30 cellular contexts compared by ENCODE assay signal in genomic region chr2:22801071-22801470, GRCh38.
"Had no signal": no experiment of that assay in that cellular context is flagged by ENCODE, and none has a peak within 500 bp of the region (broad histone marks: within the 10 kb centered on the region; RNA-seq: fewer than 3 reads in every experiment).

No MANE protein-coding gene starts in this region.

- DNase-seq: activated CD4-positive, alpha-beta T cell treated with anti-CD3 and anti-CD28 coated beads for 36 hours; activated CD4-positive, alpha-beta T cell treated with anti-CD3 and anti-CD28 coated beads, Interleukin-2, amount 10 ng/mL, durations not matched to agents 24 days and 14 days; activated CD4-positive, CD25-positive, alpha-beta regulatory T cell; activated CD4-positive, CD25-positive, alpha-beta regulatory T cell treated with anti-CD3 and anti-CD28 coated beads, Interleukin-2, amount 50 U/mL, for 72 hours; activated CD8-positive, alpha-beta memory T cell treated with anti-CD3 and anti-CD28 coated beads for 24 hours; activated CD8-positive, alpha-beta T cell treated with anti-CD3 and anti-CD28 coated beads for 36 hours; activated effector memory CD4-positive, alpha-beta T cell treated with anti-CD3 and anti-CD28 coated beads, Interleukin-2, amount 50 U/mL, for 16 hours; activated naive CD4-positive, alpha-beta T cell treated with anti-CD3 and anti-CD28 coated beads for 36 hours; activated naive CD8-positive, alpha-beta T cell treated with anti-CD3 and anti-CD28 coated beads for 36 hours; activated naive CD8-positive, alpha-beta T cell treated with anti-CD3 and anti-CD28 coated beads, Interleukin-2, amount 50 U/mL, for 24 hours; activated T-cell treated with anti-CD3 and anti-CD28 coated beads, Interleukin-2, amount 50 U/mL, for 4 hours; adrenal gland; amygdala; aorta; body of pancreas; caudate nucleus; cortex of kidney; effector CD8-positive, alpha-beta T cell; esophagus squamous epithelium; foreskin melanocyte; head of caudate nucleus; T-helper 1 cell; T-helper 17 cell; T1000; WERI-Rb-1 had no signal

- H3K4me3 Mint-ChIP-seq: activated CD4-positive, alpha-beta T cell treated with anti-CD3 and anti-CD28 coated beads for 36 hours; activated CD4-positive, alpha-beta T cell treated with anti-CD3 and anti-CD28 coated beads, Interleukin-2, amount 10 ng/mL, durations not matched to agents 24 days and 14 days; activated CD8-positive, alpha-beta T cell treated with anti-CD3 and anti-CD28 coated beads for 36 hours; activated naive CD4-positive, alpha-beta T cell treated with anti-CD3 and anti-CD28 coated beads for 36 hours; activated naive CD4-positive, alpha-beta T cell treated with anti-CD3 and anti-CD28 coated beads, Interleukin-2, amount 50 U/mL, for 24 hours; activated naive CD8-positive, alpha-beta T cell treated with anti-CD3 and anti-CD28 coated beads for 36 hours; activated naive CD8-positive, alpha-beta T cell treated with anti-CD3 and anti-CD28 coated beads, Interleukin-2, amount 50 U/mL, for 24 hours; activated T-cell treated with anti-CD3 and anti-CD28 coated beads, Interleukin-2, amount 50 U/mL, for 4 hours; activated T-helper 17 cell treated with anti-CD3 and anti-CD28 coated beads, Interleukin-2, amount 50 U/mL, for 72 hours; T-helper 17 cell; T-helper 2 cell treated with Interferon-gamma antibody and Interleukin-4, amounts not matched to agents 5 μg/mL and 100 μg/mL, for 36 hours had no signal

- H3K4me1 ChIP-seq: adrenal gland, body of pancreas, esophagus squamous epithelium, gastroesophageal sphincter had no signal

- H3K27me3 Mint-ChIP-seq: activated CD4-positive, alpha-beta T cell treated with anti-CD3 and anti-CD28 coated beads for 36 hours; activated CD4-positive, alpha-beta T cell treated with anti-CD3 and anti-CD28 coated beads, Interleukin-2, amount 10 ng/mL, durations not matched to agents 24 days and 14 days; activated CD8-positive, alpha-beta T cell treated with anti-CD3 and anti-CD28 coated beads for 36 hours; activated naive CD4-positive, alpha-beta T cell treated with anti-CD3 and anti-CD28 coated beads, Interleukin-2, amount 50 U/mL, for 24 hours; activated naive CD8-positive, alpha-beta T cell treated with anti-CD3 and anti-CD28 coated beads for 36 hours; activated naive CD8-positive, alpha-beta T cell treated with anti-CD3 and anti-CD28 coated beads, Interleukin-2, amount 50 U/mL, for 24 hours; activated T-helper 17 cell treated with anti-CD3 and anti-CD28 coated beads, Interleukin-2, amount 50 U/mL, for 72 hours; T-helper 17 cell had no signal

- H3K4me1 Mint-ChIP-seq: activated CD4-positive, alpha-beta T cell treated with anti-CD3 and anti-CD28 coated beads for 36 hours; activated CD4-positive, alpha-beta T cell treated with anti-CD3 and anti-CD28 coated beads, Interleukin-2, amount 10 ng/mL, durations not matched to agents 24 days and 14 days; activated naive CD4-positive, alpha-beta T cell treated with anti-CD3 and anti-CD28 coated beads, Interleukin-2, amount 50 U/mL, for 24 hours; activated naive CD8-positive, alpha-beta T cell treated with anti-CD3 and anti-CD28 coated beads for 36 hours; activated naive CD8-positive, alpha-beta T cell treated with anti-CD3 and anti-CD28 coated beads, Interleukin-2, amount 50 U/mL, for 24 hours; activated T-helper 17 cell treated with anti-CD3 and anti-CD28 coated beads, Interleukin-2, amount 50 U/mL, for 72 hours; T-helper 17 cell had no signal

- ATAC-seq: activated CD4-positive, alpha-beta T cell treated with anti-CD3 and anti-CD28 coated beads for 36 hours; activated CD8-positive, alpha-beta T cell treated with anti-CD3 and anti-CD28 coated beads for 36 hours; activated naive CD8-positive, alpha-beta T cell treated with anti-CD3 and anti-CD28 coated beads, Interleukin-2, amount 50 U/mL, for 24 hours; activated T-cell treated with anti-CD3 and anti-CD28 coated beads, Interleukin-2, amount 50 U/mL, for 4 hours; activated T-helper 17 cell treated with anti-CD3 and anti-CD28 coated beads, Interleukin-2, amount 50 U/mL, for 72 hours; body of pancreas; gastroesophageal sphincter; T-helper 17 cell had no signal

- H3K9me3 ChIP-seq: adrenal gland, body of pancreas had no signal

- H3K36me3 Mint-ChIP-seq: activated naive CD4-positive, alpha-beta T cell treated with anti-CD3 and anti-CD28 coated beads, Interleukin-2, amount 50 U/mL, for 24 hours; activated naive CD8-positive, alpha-beta T cell treated with anti-CD3 and anti-CD28 coated beads for 36 hours had no signal

- H3K36me3 ChIP-seq: adrenal gland, esophagus squamous epithelium, gastroesophageal sphincter, WERI-Rb-1 had no signal

- H3K9me3 Mint-ChIP-seq: activated CD4-positive, alpha-beta T cell treated with anti-CD3 and anti-CD28 coated beads, Interleukin-2, amount 10 ng/mL, durations not matched to agents 24 days and 14 days had no signal

- H3K27me3 ChIP-seq: adrenal gland, body of pancreas, esophagus squamous epithelium, gastroesophageal sphincter had no signal

- H3K27ac ChIP-seq: adrenal gland, body of pancreas, epithelial cell of prostate, esophagus squamous epithelium, gastroesophageal sphincter, WERI-Rb-1 had no signal

- H3K4me3 ChIP-seq: adrenal gland, body of pancreas, esophagus squamous epithelium, gastroesophageal sphincter had no signal

- H3K27ac Mint-ChIP-seq: activated CD4-positive, alpha-beta T cell treated with anti-CD3 and anti-CD28 coated beads for 36 hours; activated CD4-positive, alpha-beta T cell treated with anti-CD3 and anti-CD28 coated beads, Interleukin-2, amount 10 ng/mL, durations not matched to agents 24 days and 14 days; activated CD8-positive, alpha-beta T cell treated with anti-CD3 and anti-CD28 coated beads for 36 hours; activated naive CD4-positive, alpha-beta T cell treated with anti-CD3 and anti-CD28 coated beads for 36 hours; activated naive CD4-positive, alpha-beta T cell treated with anti-CD3 and anti-CD28 coated beads, Interleukin-2, amount 50 U/mL, for 24 hours; activated naive CD8-positive, alpha-beta T cell treated with anti-CD3 and anti-CD28 coated beads for 36 hours; activated naive CD8-positive, alpha-beta T cell treated with anti-CD3 and anti-CD28 coated beads, Interleukin-2, amount 50 U/mL, for 24 hours; activated T-helper 17 cell treated with anti-CD3 and anti-CD28 coated beads, Interleukin-2, amount 50 U/mL, for 72 hours; T-helper 17 cell; T-helper 2 cell treated with Interferon-gamma antibody and Interleukin-4, amounts not matched to agents 5 μg/mL and 100 μg/mL, for 36 hours had no signal
